ENCODE assay signal across 8 cellular contexts in genomic region chr11:65493367-65494176, GRCh38.
DNase-seq lines count a peak whose midpoint lies in the region; ATAC-seq and TF ChIP-seq lines count a peak whose summit lies in the region.

No MANE protein-coding gene starts in this region.

- no peaks in the 10 kb centered on the region for H3K27me3 Mint-ChIP-seq in activated naive CD4-positive, alpha-beta T cell treated with anti-CD3 and anti-CD28 coated beads, Interleukin-2, amount 50 U/mL, for 24 hours

- CTCF ChIA-PET in GM10248 (lab: Yijun Ruan, JAX), result interaction anchor here (1.0 to 7.1 kb wide), 7 partner anchors 15 to 126 kb away, joined by 3 to 117 read pairs (median 4); no protein-coding TSS in a partner anchor

- H3K9me3 Mint-ChIP-seq in activated naive CD4-positive, alpha-beta T cell treated with anti-CD3 and anti-CD28 coated beads, Interleukin-2, amount 50 U/mL, for 24 hours, result no peaks in the 10 kb centered on the region

- peaks cover 36% of the 10 kb centered on the region for H3K4me1 Mint-ChIP-seq in activated naive CD4-positive, alpha-beta T cell treated with anti-CD3 and anti-CD28 coated beads, Interleukin-2, amount 50 U/mL, for 24 hours

- ATAC-seq in HG03108 (IDR thresholded peaks at IDR 0.05; ENCODE audit: unreplicated experiment), result no peak

- H3K27ac Mint-ChIP-seq in activated naive CD4-positive, alpha-beta T cell treated with anti-CD3 and anti-CD28 coated beads, Interleukin-2, amount 50 U/mL, for 24 hours, result peak overlapping the region; percentile 97

- H3K36me3 Mint-ChIP-seq in activated naive CD4-positive, alpha-beta T cell treated with anti-CD3 and anti-CD28 coated beads, Interleukin-2, amount 50 U/mL, for 24 hours, result peaks cover 2% of the 10 kb centered on the region

- H3K4me3 Mint-ChIP-seq in activated naive CD4-positive, alpha-beta T cell treated with anti-CD3 and anti-CD28 coated beads, Interleukin-2, amount 50 U/mL, for 24 hours, result peak overlapping the region; percentile 82

- peak overlapping the region; percentile 100 for H3K27ac ChIP-seq in VCaP

- TF ChIP-seq CTCF in VCaP (conservative IDR thresholded peaks at IDR 0.05) (no peak), GM10248 (IDR thresholded peaks at IDR 0.05; ENCODE audit: control extremely low read depth, extremely low read depth, low read depth, missing control alignments) (no peak)

- POLR2A ChIA-PET in GM10248 (lab: Yijun Ruan, JAX), result interaction anchor here (0.7 to 25.7 kb wide), 9 partner anchors 9 to 73 kb away, joined by 3 to 620 read pairs (median 9); partner anchors contain the start of genes MALAT1 and NEAT1

- no peak for DNase-seq in activated naive CD4-positive, alpha-beta T cell (lab: John Stamatoyannopoulos, UW)
- DNase-seq in glomerular visceral epithelial cell (ENCODE audit: extremely low spot score) (peak; percentile 93), retina (peak; percentile 42), GM10248 (ENCODE audit: extremely low spot score) (no peak), NCI-H524 (lab: John Stamatoyannopoulos, UW) (no peak)

Comparison
In these comparisons a context has a peak if more than half of its experiments do, and no peak if none do; other contexts are left out.
1. DNase-seq: peak in glomerular visceral epithelial cell (single experiment) and retina (single experiment); none in activated naive CD4-positive, alpha-beta T cell (0 of 4), GM10248 (single experiment) and NCI-H524 (0 of 2).